ENCODE assay signal across 17 cellular contexts in the genomic region with DNA sequence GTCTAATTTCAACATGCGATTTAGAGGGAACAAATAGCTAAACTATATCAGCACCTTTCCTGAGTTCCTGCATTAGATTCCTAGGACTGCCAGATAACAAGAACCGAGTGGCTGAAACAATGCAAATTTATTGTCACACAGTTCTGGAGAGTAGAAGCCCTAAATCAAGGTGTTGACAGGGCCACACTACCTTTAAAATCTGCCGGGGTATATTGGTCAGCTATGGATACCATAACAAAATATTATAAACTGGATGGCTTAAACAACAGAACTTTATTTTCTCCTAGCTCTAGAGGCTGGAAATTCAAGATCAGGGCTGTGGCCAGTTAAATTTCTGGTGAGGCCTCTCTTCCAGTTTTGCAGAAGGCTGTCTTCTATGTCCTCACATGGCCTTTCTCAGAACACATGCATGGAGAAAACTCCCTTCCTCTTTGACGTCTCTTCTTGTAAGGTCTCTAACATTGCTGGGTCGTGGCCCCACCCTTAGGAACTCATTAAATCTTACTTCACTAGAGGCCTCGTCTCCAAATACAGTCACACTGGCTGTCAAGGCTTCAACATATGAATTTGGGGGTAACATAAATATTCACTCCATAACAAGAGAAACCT.
"Had no signal": no experiment of that assay in that cellular context is flagged by ENCODE, and none has a peak within 500 bp of the region (broad histone marks: within the 10 kb centered on the region; RNA-seq: fewer than 3 reads in every experiment).

No MANE protein-coding gene starts in this region.

- DNase-seq: activated CD4-positive, alpha-beta T cell treated with anti-CD3 and anti-CD28 coated beads, Interleukin-2, amount 10 ng/mL, durations not matched to agents 7 days and 5 days; activated CD8-positive, alpha-beta memory T cell treated with anti-CD3 and anti-CD28 coated beads, Interleukin-2, amount 50 U/mL, for 48 hours; activated effector memory CD4-positive, alpha-beta T cell treated with Interleukin-2 at 50 U/mL for 16 hours; activated naive CD4-positive, alpha-beta T cell treated with anti-CD3 and anti-CD28 coated beads, Interleukin-2, amount 10 ng/mL, durations not matched to agents 7 days and 5 days; activated naive CD8-positive, alpha-beta T cell treated with anti-CD3 and anti-CD28 coated beads, Interleukin-2, amount 50 U/mL, for 24 hours; activated T-cell treated with anti-CD3 and anti-CD28 coated beads, Interleukin-2, amount 50 U/mL, for 48 hours; anterior cingulate cortex; central memory CD4-positive, alpha-beta T cell; foreskin melanocyte; glutamatergic neuron; hippocampal formation; stimulated activated CD4-positive, alpha-beta T cell treated with anti-CD3 and anti-CD28 coated beads, Interleukin-2, amount 100 ng/mL, for 24 hours; stimulated activated naive CD8-positive, alpha-beta T cell treated with anti-CD3 and anti-CD28 coated beads, Interleukin-15, amount 100 ng/mL, for 72 hours; T-helper 2 cell had no signal

- ATAC-seq: activated CD4-positive, CD25-positive, alpha-beta regulatory T cell treated with anti-CD3 and anti-CD28 coated beads, Interleukin-2, amount 50 U/mL, for 24 hours; activated naive CD8-positive, alpha-beta T cell treated with anti-CD3 and anti-CD28 coated beads, Interleukin-2, amount 50 U/mL, for 24 hours; left lobe of liver; stimulated activated naive CD8-positive, alpha-beta T cell treated with anti-CD3 and anti-CD28 coated beads, Interleukin-15, amount 100 ng/mL, for 72 hours had no signal

- H3K36me3 ChIP-seq: right atrium auricular region had no signal

- H3K4me3 ChIP-seq: right atrium auricular region had no signal

- H3K9me3 ChIP-seq: right atrium auricular region had no signal

- H3K4me1 ChIP-seq: right atrium auricular region had no signal

- H3K27me3 ChIP-seq: right atrium auricular region had no signal

- H3K27ac ChIP-seq: right atrium auricular region had no signal
